8 cellular contexts compared by ENCODE assay signal in genomic region chr11:15327786-15328231, GRCh38.
DNase-seq lines count a peak whose midpoint lies in the region; ATAC-seq, FAIRE-seq and TF ChIP-seq lines count a peak whose summit lies in the region.

No MANE protein-coding gene starts in this region.

- no peaks in the 10 kb centered on the region for H3K79me2 ChIP-seq in parathyroid adenoma

- H3K9me3 Mint-ChIP-seq in activated naive CD8-positive, alpha-beta T cell treated with anti-CD3 and anti-CD28 coated beads, Interleukin-2, amount 50 U/mL, for 24 hours = no peaks in the 10 kb centered on the region
- H3K9me3 Mint-ChIP-seq in activated naive CD8-positive, alpha-beta T cell treated with anti-CD3 and anti-CD28 coated beads for 36 hours = no peaks in the 10 kb centered on the region

- no peaks in the 10 kb centered on the region for H3K9me3 ChIP-seq in parathyroid adenoma (ENCODE audit: control insufficient read depth, low read length)

- H3K36me3 Mint-ChIP-seq in activated naive CD8-positive, alpha-beta T cell treated with anti-CD3 and anti-CD28 coated beads, Interleukin-2, amount 50 U/mL, for 24 hours (ENCODE audit: low read depth) = no peaks in the 10 kb centered on the region
- H3K36me3 Mint-ChIP-seq in activated naive CD8-positive, alpha-beta T cell treated with anti-CD3 and anti-CD28 coated beads for 36 hours = no peaks in the 10 kb centered on the region

- no peaks in the 10 kb centered on the region for H3K27me3 ChIP-seq in parathyroid adenoma (ENCODE audit: control insufficient read depth, insufficient read depth, low read length)

- no peak overlapping the region for H3K4me3 ChIP-seq in Jurkat, Clone E6-1 (ENCODE audit: low read length)
- no peak overlapping the region for H3K4me3 ChIP-seq in parathyroid adenoma (ENCODE audit: low read depth, low read length)

- FAIRE-seq in frontal cortex (lab: Jason Lieb, UNC) = no peak

- H3K27ac ChIP-seq in parathyroid adenoma = no peak overlapping the region

- ATAC-seq in activated naive CD8-positive, alpha-beta T cell treated with anti-CD3 and anti-CD28 coated beads, Interleukin-2, amount 50 U/mL, for 24 hours = no peak
- ATAC-seq in GM18907 (IDR thresholded peaks at IDR 0.05; ENCODE audit: unreplicated experiment) (no peak), HG02763 (IDR thresholded peaks at IDR 0.05; ENCODE audit: unreplicated experiment) (no peak)

- H3K9ac ChIP-seq in parathyroid adenoma = no peak overlapping the region

- DNase-seq in activated naive CD8-positive, alpha-beta T cell treated with anti-CD3 and anti-CD28 coated beads, Interleukin-2, amount 50 U/mL, for 24 hours = peak; percentile 4
- DNase-seq in activated naive CD8-positive, alpha-beta T cell treated with anti-CD3 and anti-CD28 coated beads for 36 hours = no peak
- DNase-seq in Jurkat, Clone E6-1 (ENCODE audit: low read depth, low spot score) = peak; percentile 11
- DNase-seq in RPMI8226 (peak; percentile 27), frontal cortex (ENCODE audit: low spot score in 2 of 2) (peak; percentile 7 to 38)

- TF ChIP-seq CTCF in parathyroid adenoma (IDR thresholded peaks at IDR 0.05) = peak; percentile 52

- no peaks in the 10 kb centered on the region for H3K4me1 ChIP-seq in parathyroid adenoma

- no peak overlapping the region for H3K27ac Mint-ChIP-seq in activated naive CD8-positive, alpha-beta T cell treated with anti-CD3 and anti-CD28 coated beads, Interleukin-2, amount 50 U/mL, for 24 hours
- H3K27ac Mint-ChIP-seq in activated naive CD8-positive, alpha-beta T cell treated with anti-CD3 and anti-CD28 coated beads for 36 hours = no peak overlapping the region

- H2AFZ ChIP-seq in parathyroid adenoma = no peak overlapping the region

- no peak overlapping the region for H3K4me3 Mint-ChIP-seq in activated naive CD8-positive, alpha-beta T cell treated with anti-CD3 and anti-CD28 coated beads, Interleukin-2, amount 50 U/mL, for 24 hours
- no peak overlapping the region for H3K4me3 Mint-ChIP-seq in activated naive CD8-positive, alpha-beta T cell treated with anti-CD3 and anti-CD28 coated beads for 36 hours

- no peaks in the 10 kb centered on the region for H3K36me3 ChIP-seq in parathyroid adenoma (ENCODE audit: control insufficient read depth, insufficient read depth, low read length)

- H3K4me2 ChIP-seq in parathyroid adenoma (ENCODE audit: low read length) = no peak overlapping the region

- H3K4me1 Mint-ChIP-seq in activated naive CD8-positive, alpha-beta T cell treated with anti-CD3 and anti-CD28 coated beads, Interleukin-2, amount 50 U/mL, for 24 hours = no peaks in the 10 kb centered on the region
- no peaks in the 10 kb centered on the region for H3K4me1 Mint-ChIP-seq in activated naive CD8-positive, alpha-beta T cell treated with anti-CD3 and anti-CD28 coated beads for 36 hours

- H3K27me3 Mint-ChIP-seq in activated naive CD8-positive, alpha-beta T cell treated with anti-CD3 and anti-CD28 coated beads, Interleukin-2, amount 50 U/mL, for 24 hours = no peaks in the 10 kb centered on the region
- no peaks in the 10 kb centered on the region for H3K27me3 Mint-ChIP-seq in activated naive CD8-positive, alpha-beta T cell treated with anti-CD3 and anti-CD28 coated beads for 36 hours
